23 cellular contexts compared by ENCODE assay signal in genomic region chr6:13674533-13675190, GRCh38. TPM values are rescaled to one million over a fixed set of nuclear protein-coding genes. Genes with fewer than 3 reads are reported as not detected.
DNase-seq lines count a peak whose midpoint lies in the region; ATAC-seq, FAIRE-seq and TF ChIP-seq lines count a peak whose summit lies in the region.
"Had no signal": no experiment of that assay in that cellular context is flagged by ENCODE, and none has a peak within 500 bp of the region (broad histone marks: within the 10 kb centered on the region; RNA-seq: fewer than 3 reads in every experiment).

No MANE protein-coding gene starts in this region.

- peaks cover 5% of the 10 kb centered on the region for H3K9me3 ChIP-seq in WERI-Rb-1 (ENCODE audit: severe bottlenecking)
- H3K9me3 ChIP-seq: BE2C, colonic mucosa, HAP-1, SJCRH30 had no signal

- peaks cover 79% of the 10 kb centered on the region for H3K36me3 Mint-ChIP-seq in activated T-helper 2 cell treated with anti-CD3 and anti-CD28 coated beads, Interferon-gamma antibody, Interleukin-2, Interleukin-4, amounts not matched to agents 10 μg/mL and 5 μg/mL and 100 μg/mL, durations not matched to agents 14 hours and 24 hours and 36 hours (ENCODE audit: low read depth)
- H3K36me3 Mint-ChIP-seq in natural killer cell: peaks cover 7% of the 10 kb centered on the region
- peaks cover 48% of the 10 kb centered on the region for H3K36me3 Mint-ChIP-seq in T-helper 2 cell treated with Interferon-gamma antibody and Interleukin-4, amounts not matched to agents 5 μg/mL and 100 μg/mL, for 36 hours (ENCODE audit: low read depth)

- TF ChIP-seq CTCF in natural killer cell (IDR thresholded peaks at IDR 0.05): no peak
- TF ChIP-seq CTCF in WERI-Rb-1 (IDR thresholded peaks at IDR 0.05; ENCODE audit: low read depth, low read length): no peak

- peaks cover 42% of the 10 kb centered on the region for H3K9me3 Mint-ChIP-seq in activated T-helper 2 cell treated with anti-CD3 and anti-CD28 coated beads, Interferon-gamma antibody, Interleukin-2, Interleukin-4, amounts not matched to agents 10 μg/mL and 5 μg/mL and 100 μg/mL, durations not matched to agents 14 hours and 24 hours and 36 hours
- H3K9me3 Mint-ChIP-seq in natural killer cell: peaks cover 6 to 9% of the 10 kb centered on the region in 2 donors
- peaks cover 41% of the 10 kb centered on the region for H3K9me3 Mint-ChIP-seq in T-helper 2 cell treated with Interferon-gamma antibody and Interleukin-4, amounts not matched to agents 5 μg/mL and 100 μg/mL, for 36 hours

- no peaks in the 10 kb centered on the region for H3K27me3 Mint-ChIP-seq in activated T-helper 2 cell treated with anti-CD3 and anti-CD28 coated beads, Interferon-gamma antibody, Interleukin-2, Interleukin-4, amounts not matched to agents 10 μg/mL and 5 μg/mL and 100 μg/mL, durations not matched to agents 14 hours and 24 hours and 36 hours (ENCODE audit: low read depth)
- no peaks in the 10 kb centered on the region for H3K27me3 Mint-ChIP-seq in natural killer cell (ENCODE audit: low read depth in 2 of 2)
- H3K27me3 Mint-ChIP-seq in T-helper 2 cell treated with Interferon-gamma antibody and Interleukin-4, amounts not matched to agents 5 μg/mL and 100 μg/mL, for 36 hours (ENCODE audit: low read depth): no peaks in the 10 kb centered on the region
- H3K27me3 Mint-ChIP-seq: activated naive CD8-positive, alpha-beta T cell treated with anti-CD3 and anti-CD28 coated beads for 36 hours; naive B cell had no signal

- intact Hi-C loops in activated T-helper 2 cell treated with anti-CD3 and anti-CD28 coated beads, Interferon-gamma antibody, Interleukin-2, Interleukin-4, amounts not matched to agents 10 μg/mL and 5 μg/mL and 100 μg/mL, durations not matched to agents 14 hours and 24 hours and 36 hours (cut with micrococcal nuclease): no loop called here
- intact Hi-C loops in natural killer cell (cut with micrococcal nuclease): no loop called here

- 0 out of 2 replicates have a peak, but pooled peaks cover 3% of the 10 kb centered on the region for H3K36me3 ChIP-seq in WERI-Rb-1
- H3K36me3 ChIP-seq: BE2C, colonic mucosa, HAP-1, SJCRH30 had no signal

- no peak overlapping the region for H3K4me3 Mint-ChIP-seq in activated T-helper 2 cell treated with anti-CD3 and anti-CD28 coated beads, Interferon-gamma antibody, Interleukin-2, Interleukin-4, amounts not matched to agents 10 μg/mL and 5 μg/mL and 100 μg/mL, durations not matched to agents 14 hours and 24 hours and 36 hours (ENCODE audit: low read depth)
- no peak overlapping the region for H3K4me3 Mint-ChIP-seq in natural killer cell
- H3K4me3 Mint-ChIP-seq in T-helper 2 cell treated with Interferon-gamma antibody and Interleukin-4, amounts not matched to agents 5 μg/mL and 100 μg/mL, for 36 hours: no peak overlapping the region
- H3K4me3 Mint-ChIP-seq: activated naive CD8-positive, alpha-beta T cell treated with anti-CD3 and anti-CD28 coated beads for 36 hours; naive B cell had no signal

- no peak overlapping the region for H3K4me3 ChIP-seq in WERI-Rb-1 (ENCODE audit: low read depth, low read length)
- H3K4me3 ChIP-seq: colonic mucosa, HAP-1, hepatocyte, SJCRH30, skin epidermis had no signal

- no peak overlapping the region for H3K27ac ChIP-seq in WERI-Rb-1
- H3K27ac ChIP-seq: colonic mucosa, hepatocyte, SJCRH30, skin epidermis had no signal

- H3K4me1 Mint-ChIP-seq in activated T-helper 2 cell treated with anti-CD3 and anti-CD28 coated beads, Interferon-gamma antibody, Interleukin-2, Interleukin-4, amounts not matched to agents 10 μg/mL and 5 μg/mL and 100 μg/mL, durations not matched to agents 14 hours and 24 hours and 36 hours (ENCODE audit: low read depth): peaks cover 50% of the 10 kb centered on the region
- H3K4me1 Mint-ChIP-seq in natural killer cell: peaks cover 60 to 62% of the 10 kb centered on the region in 2 donors
- H3K4me1 Mint-ChIP-seq in T-helper 2 cell treated with Interferon-gamma antibody and Interleukin-4, amounts not matched to agents 5 μg/mL and 100 μg/mL, for 36 hours (ENCODE audit: low read depth): peaks cover 24% of the 10 kb centered on the region

- no peaks in the 10 kb centered on the region for H3K27me3 ChIP-seq in WERI-Rb-1 (ENCODE audit: insufficient read depth, low read depth, severe bottlenecking)
- H3K27me3 ChIP-seq: BE2C, colonic mucosa, hepatocyte, SJCRH30 had no signal

- FAIRE-seq in GM19239 (lab: Jason Lieb, UNC): peak; percentile 47
- FAIRE-seq: endothelial cell of umbilical vein, islet of Langerhans had no signal

- peak; percentile 60 to 67 for ATAC-seq in activated CD4-positive, CD25-positive, alpha-beta regulatory T cell treated with anti-CD3 and anti-CD28 coated beads, Interleukin-2, amount 50 U/mL, for 24 hours
- ATAC-seq in natural killer cell: peak in 2 of 3 donors; percentile 24 to 50

- peak overlapping the region; percentile 56 for H3K27ac Mint-ChIP-seq in activated T-helper 2 cell treated with anti-CD3 and anti-CD28 coated beads, Interferon-gamma antibody, Interleukin-2, Interleukin-4, amounts not matched to agents 10 μg/mL and 5 μg/mL and 100 μg/mL, durations not matched to agents 14 hours and 24 hours and 36 hours
- peak overlapping the region; percentile 49 to 60 for H3K27ac Mint-ChIP-seq in natural killer cell
- H3K27ac Mint-ChIP-seq in T-helper 2 cell treated with Interferon-gamma antibody and Interleukin-4, amounts not matched to agents 5 μg/mL and 100 μg/mL, for 36 hours: no peak overlapping the region

- no peak for DNase-seq in activated CD4-positive, CD25-positive, alpha-beta regulatory T cell (lab: John Stamatoyannopoulos, UW)
- DNase-seq in GM19239 (ENCODE audit: insufficient read length, low spot score) (no peak), natural killer cell (no peak), WERI-Rb-1 (no peak), NAMALWA (ENCODE audit: low spot score) (no peak)
- DNase-seq in activated T-helper 2 cell treated with anti-CD3 and anti-CD28 coated beads, Interferon-gamma antibody, Interleukin-2, Interleukin-4, amounts not matched to agents 10 μg/mL and 5 μg/mL and 100 μg/mL, durations not matched to agents 14 hours and 24 hours and 36 hours (ENCODE audit: low spot score): no peak
- no peak for DNase-seq in T-helper 2 cell treated with Interferon-gamma antibody and Interleukin-4, amounts not matched to agents 5 μg/mL and 100 μg/mL, for 36 hours (ENCODE audit: low spot score)
- DNase-seq: 8988T; activated CD8-positive, alpha-beta memory T cell treated with anti-CD3 and anti-CD28 coated beads, Interleukin-2, amount 50 U/mL, for 4 hours; activated naive CD8-positive, alpha-beta T cell treated with anti-CD3 and anti-CD28 coated beads for 36 hours; BE2C; colonic mucosa; foreskin fibroblast; GF-D8; naive B cell; NCI-H1694 treated with DMSO at 0.1 percent for 48 hours; SJCRH30 had no signal

RNA-seq across cellular contexts. Expression of gene RANBP9, which starts 37.0 kb away (rescaled TPM):
- total RNA-seq in activated T-helper 2 cell treated with anti-CD3 and anti-CD28 coated beads, Interferon-gamma antibody, Interleukin-2, Interleukin-4, amounts not matched to agents 10 μg/mL and 5 μg/mL and 100 μg/mL, durations not matched to agents 14 hours and 24 hours and 36 hours: 50.7 and 55.7 TPM in 2 replicates
- 10 to 100 TPM; 52.2 to 62.5 (median 57.6) TPM for total RNA-seq in natural killer cell

RNA-seq across cellular contexts. Expression of gene NOL7, which starts 59.5 kb away (rescaled TPM):
- 82.5 and 84.1 TPM in 2 replicates for total RNA-seq in activated T-helper 2 cell treated with anti-CD3 and anti-CD28 coated beads, Interferon-gamma antibody, Interleukin-2, Interleukin-4, amounts not matched to agents 10 μg/mL and 5 μg/mL and 100 μg/mL, durations not matched to agents 14 hours and 24 hours and 36 hours
- 10 to 100 TPM; 24.7 to 31.3 (median 29.6) TPM for total RNA-seq in natural killer cell
